In the genomic region with DNA sequence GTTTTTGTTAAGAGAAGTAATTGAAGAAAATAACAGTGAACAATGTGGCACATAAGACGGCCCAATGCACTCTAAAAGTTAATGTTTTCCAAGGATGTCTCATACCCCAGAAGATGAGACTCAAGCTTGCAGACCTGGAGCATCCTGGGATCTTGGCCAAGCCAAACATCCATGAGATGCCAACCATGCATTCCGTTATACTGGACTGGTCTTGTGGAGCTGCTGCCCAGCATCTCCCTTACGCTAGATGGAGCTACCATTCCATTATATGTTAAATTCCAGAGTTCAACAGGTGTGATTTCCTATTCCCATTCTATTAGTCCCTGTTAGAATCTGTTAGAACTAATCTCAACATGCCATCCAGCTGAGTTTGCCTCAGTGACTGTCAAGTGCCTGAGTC, we compare ENCODE assay signal across 8 cellular contexts.
DNase-seq lines count a peak whose midpoint lies in the region; ATAC-seq and TF ChIP-seq lines count a peak whose summit lies in the region.

No MANE protein-coding gene starts in this region.

- H3K79me2 ChIP-seq in PC-3 (ENCODE audit: low read length) = no peaks in the 10 kb centered on the region

- H3K9me3 ChIP-seq in left ventricle myocardium inferior (replicated peaks) (peaks cover 6% of the 10 kb centered on the region), right cardiac atrium (ENCODE audit: control insufficient read depth, low read length) (no peaks in the 10 kb centered on the region), PC-3 (ENCODE audit: low read length) (no peaks in the 10 kb centered on the region)

- WGBS in right cardiac atrium = 28% methylated on average over 3 of the region's 3 CpGs

- H3K4me2 ChIP-seq in PC-3 (ENCODE audit: low read length) = no peak overlapping the region

- H3K9ac ChIP-seq in PC-3 (ENCODE audit: low read length) = no peak overlapping the region

- H3K27me3 ChIP-seq in left ventricle myocardium inferior (ENCODE audit: low read depth) (no peaks in the 10 kb centered on the region), right cardiac atrium (ENCODE audit: control insufficient read depth, insufficient read depth) (no peaks in the 10 kb centered on the region), PC-3 (ENCODE audit: low read length) (no peaks in the 10 kb centered on the region)

- POLR2A ChIA-PET in PC-3 (lab: Charles Lee; ENCODE audit: unreplicated experiment) = no interaction called here

- peak; percentile 49 for TF ChIP-seq CTCF in left ventricle myocardium inferior (IDR thresholded peaks at IDR 0.05; ENCODE audit: borderline replicate concordance)
- TF ChIP-seq CTCF in PC-3 (conservative IDR thresholded peaks at IDR 0.05; ENCODE audit: low read depth, low read length) = peak; percentile 91
- TF ChIP-seq CTCF in fibroblast of villous mesenchyme (IDR thresholded peaks at IDR 0.05; ENCODE audit: insufficient read depth, low read depth, low read length) = peak; percentile 48

- intact Hi-C loops in left ventricle myocardium inferior (cut with micrococcal nuclease) = no loop called here
- intact Hi-C loops in right cardiac atrium (cut with DNase I) = no loop called here
- intact Hi-C loops in PC-3 (cut with micrococcal nuclease) = loop anchor here (1.0 to 5.0 kb wide), 6 partner anchors 32 to 1928 kb away; no protein-coding TSS in a partner anchor

- H3K4me1 ChIP-seq in left ventricle myocardium inferior (no peaks in the 10 kb centered on the region), right cardiac atrium (ENCODE audit: control insufficient read depth, insufficient read depth, low read length) (no peaks in the 10 kb centered on the region), PC-3 (ENCODE audit: insufficient read depth, low read length) (no peaks in the 10 kb centered on the region)

- CTCF ChIA-PET in PC-3 (lab: Charles Lee) = interaction anchor here (0.8 to 1.2 kb wide), 6 partner anchors 31 to 704 kb away, joined by 4 to 14 read pairs (median 6); no protein-coding TSS in a partner anchor

- ATAC-seq in right cardiac atrium (no peak), PC-3 (peak; percentile 99), HG03159 (IDR thresholded peaks at IDR 0.05; ENCODE audit: unreplicated experiment) (no peak)

- H2AFZ ChIP-seq in PC-3 (ENCODE audit: low read length) = no peak overlapping the region

- DNase-seq in left ventricle myocardium inferior = no peak
- DNase-seq in right cardiac atrium = no peak
- peak; percentile 84 for DNase-seq in PC-3
- DNase-seq in fibroblast of villous mesenchyme (ENCODE audit: low read depth) = peak; percentile 27
- DNase-seq in anterior cingulate cortex (lab: John Stamatoyannopoulos, UW) = no peak
- DNase-seq in activated CD4-positive, alpha-beta T cell treated with anti-CD3 and anti-CD28 coated beads for 1 hour = no peak
- no peak for DNase-seq in mesenteric fat pad (ENCODE audit: low spot score)

- H3K9me2 ChIP-seq in PC-3 (replicated peaks; ENCODE audit: low read length) = no peaks in the 10 kb centered on the region

- H3K4me3 ChIP-seq in left ventricle myocardium inferior (no peak overlapping the region), right cardiac atrium (ENCODE audit: low read length) (no peak overlapping the region), PC-3 (ENCODE audit: low read length) (no peak overlapping the region), fibroblast of villous mesenchyme (ENCODE audit: low read depth, low read length) (no peak overlapping the region)

- no peaks in the 10 kb centered on the region for H3K36me3 ChIP-seq in left ventricle myocardium inferior
- H3K36me3 ChIP-seq in PC-3 (ENCODE audit: low read depth, low read length) = no peaks in the 10 kb centered on the region

- H3K27ac ChIP-seq in left ventricle myocardium inferior (replicated peaks) (no peak overlapping the region), right cardiac atrium (ENCODE audit: low read length) (no peak overlapping the region), PC-3 (ENCODE audit: low read length) (no peak overlapping the region)

- BruUV-seq in PC-3 (replicated peaks; lab: Mats Ljungman, UMichigan) = no TSS peak

- no peaks in the 10 kb centered on the region for H4K20me1 ChIP-seq in PC-3 (ENCODE audit: low read length)

- H3F3A ChIP-seq in PC-3 (ENCODE audit: low read length, unreplicated experiment) = no peaks in the 10 kb centered on the region

Comparison
In these comparisons a context has a peak if more than half of its experiments do, and no peak if none do; other contexts are left out.
1. DNase-seq: peak in PC-3 (single experiment) and fibroblast of villous mesenchyme (single experiment); none in left ventricle myocardium inferior (single experiment), right cardiac atrium (0 of 3), anterior cingulate cortex (0 of 58), activated CD4-positive, alpha-beta T cell treated with anti-CD3 and anti-CD28 coated beads for 1 hour (single experiment) and mesenteric fat pad (single experiment).
2. Peak in every context shown above with its lines, with median percentiles within 50 percentile points of each other: CTCF ChIP-seq.